ENCODE assay signal across 21 cellular contexts in genomic region chr5:43141211-43141610, GRCh38. TPM values are rescaled to one million over a fixed set of nuclear protein-coding genes. Genes with fewer than 3 reads are reported as not detected.
A peak's percentile ranks its signal among the peaks of the same experiment; 100 is the strongest.
DNase-seq lines count a peak whose midpoint lies in the region; TF ChIP-seq lines count a peak whose summit lies in the region.
"Had no signal": no experiment of that assay in that cellular context is flagged by ENCODE, and none has a peak within 500 bp of the region (broad histone marks: within the 10 kb centered on the region; RNA-seq: fewer than 3 reads in every experiment).

No MANE protein-coding gene starts in this region.

- intact Hi-C loops in spleen (cut with DNase I; ENCODE audit: low total_unique reads): no loop called here

- DNase-seq in HCEC 1CT (peak; percentile 5), amniotic epithelial cell (ENCODE audit: low read depth) (peak; percentile 18), foreskin fibroblast (peak; percentile 10 to 37), spleen (peak; percentile 14), DMS 273 treated with DMSO at 0.1 percent for 48 hours (lab: John Stamatoyannopoulos, UW) (no peak), NCI-H226 (no peak), NCI-H345 treated with DMSO at 0.1 percent for 48 hours (lab: John Stamatoyannopoulos, UW; ENCODE audit: unreplicated experiment) (no peak)
- DNase-seq: DND-41, GDM1, Karpas-422, MM.1S, NCI-H1092, NCI-H1436 treated with DMSO at 0.1 percent for 48 hours, NCI-H2029 treated with DMSO at 0.1 percent for 48 hours, NCI-H2171 treated with DMSO at 0.1 percent for 48 hours, NCI-H510A treated with DMSO at 0.1 percent for 48 hours, RPMI8226, SHP77 treated with DMSO at 0.1 percent for 48 hours had no signal

- TF ChIP-seq CTCF in foreskin fibroblast (IDR thresholded peaks at IDR 0.05; ENCODE audit: low read depth, low read length) (no peak), spleen (IDR thresholded peaks at IDR 0.05 in 8 of 11, conservative IDR thresholded peaks at IDR 0.05 in 3 of 11) (no peak)

- peaks cover 0 to 35% (median 12%) of the 10 kb centered on the region in 6 donors for H3K4me1 ChIP-seq in spleen

- WGBS in spleen, 5 donors: 95 to 100% (median 98%) methylated on average over 3 of the region's 3 CpGs

- no peak for TF ChIP-seq POLR2A in spleen (IDR thresholded peaks at IDR 0.05)

- H3K4me3 ChIP-seq in foreskin fibroblast (ENCODE audit: low read depth in 1 of 2, low read length in 2 of 2): no peak overlapping the region
- no peak overlapping the region for H3K4me3 ChIP-seq in spleen
- H3K4me3 ChIP-seq: HAP-1 had no signal

- H3K27me3 ChIP-seq in spleen (replicated peaks in 1 of 7): no peaks in the 10 kb centered on the region

- no peaks in the 10 kb centered on the region for H3K9me3 ChIP-seq in spleen
- H3K9me3 ChIP-seq: HAP-1 had no signal

- H3K36me3 ChIP-seq in spleen: peaks cover 0 to 97% (median 17%) of the 10 kb centered on the region in 6 donors

- no peak overlapping the region for H3K27ac ChIP-seq in spleen
- H3K27ac ChIP-seq: C4-2B had no signal

RNA-seq across cellular contexts. Expression of gene ZNF131, which starts 20.5 kb away (rescaled TPM):
- total RNA-seq in spleen: 10 to 100 TPM; 35.9 to 52.0 (median 44.6) TPM
- 10 to 100 TPM; 29.7 to 42.6 (median 35.0) TPM for polyA plus RNA-seq in spleen

RNA-seq across cellular contexts. Expression of gene NIM1K, which starts 50.8 kb away (rescaled TPM):
- total RNA-seq in spleen: 1 to 10 TPM in 1 of 7 donors, under 1 TPM in 5, not detected in 1; 0.34 to 1.1 (median 0.74) TPM
- polyA plus RNA-seq in spleen: under 1 TPM; 0.13 to 0.28 (median 0.21) TPM
- polyA plus RNA-seq: IgD-negative memory B cell had no signal

Comparison
In these comparisons a context has a peak if more than half of its experiments do, and no peak if none do; other contexts are left out.
1. DNase-seq: peak in HCEC 1CT (single experiment), amniotic epithelial cell (single experiment), foreskin fibroblast (2 of 2) and spleen (single experiment); none in DMS 273 treated with DMSO at 0.1 percent for 48 hours (single experiment), NCI-H226 (single experiment) and NCI-H345 treated with DMSO at 0.1 percent for 48 hours (single experiment).